ENCODE assay signal across 9 cellular contexts in genomic region chr2:120765911-120766757, GRCh38. TPM values are rescaled to one million over a fixed set of nuclear protein-coding genes. Genes with fewer than 3 reads are reported as not detected.
DNase-seq lines count a peak whose midpoint lies in the region; ATAC-seq and TF ChIP-seq lines count a peak whose summit lies in the region.
"Had no signal": no experiment of that assay in that cellular context is flagged by ENCODE, and none has a peak within 500 bp of the region (broad histone marks: within the 10 kb centered on the region; RNA-seq: fewer than 3 reads in every experiment).

No MANE protein-coding gene starts in this region.

- H3K4me1 ChIP-seq in Panc1 (ENCODE audit: control insufficient read depth, insufficient read depth, low read length) (peaks cover 14% of the 10 kb centered on the region), esophagus squamous epithelium (peaks cover 4 to 34% (median 17%) of the 10 kb centered on the region in 3 donors), mucosa of rectum (ENCODE audit: control insufficient read depth in 2 of 2, insufficient read depth in 2 of 2, low read length in 2 of 2) (peaks cover 0 to 11% of the 10 kb centered on the region in 2 donors)

- no peak for TF ChIP-seq POLR2A in esophagus squamous epithelium (IDR thresholded peaks at IDR 0.05)

- no TSS peak for BruUV-seq in Panc1 (replicated peaks; lab: Mats Ljungman, UMichigan)

- no peak overlapping the region for H3K9ac ChIP-seq in mucosa of rectum (ENCODE audit: low read depth in 1 of 2, low read length in 2 of 2)

- H3K36me3 ChIP-seq in Panc1 (ENCODE audit: control insufficient read depth, insufficient read depth, low read length) (no peaks in the 10 kb centered on the region), esophagus squamous epithelium (no peaks in the 10 kb centered on the region), mucosa of rectum (ENCODE audit: control insufficient read depth in 2 of 2, insufficient read depth in 2 of 2, low read length in 2 of 2) (no peaks in the 10 kb centered on the region)

- 82 to 91% methylated on average over 4 to 11 of the region's 22 CpGs for WGBS in esophagus squamous epithelium, 2 donors

- H3K9me3 Mint-ChIP-seq in T-helper 2 cell treated with Interferon-gamma antibody and Interleukin-4, amounts not matched to agents 5 μg/mL and 100 μg/mL, for 36 hours: no peaks in the 10 kb centered on the region
- H3K9me3 Mint-ChIP-seq: activated naive CD4-positive, alpha-beta T cell treated with anti-CD3 and anti-CD28 coated beads, Interleukin-2, amount 50 U/mL, for 24 hours had no signal

- H3K27ac Mint-ChIP-seq in T-helper 2 cell treated with Interferon-gamma antibody and Interleukin-4, amounts not matched to agents 5 μg/mL and 100 μg/mL, for 36 hours: no peak overlapping the region
- H3K27ac Mint-ChIP-seq: activated naive CD4-positive, alpha-beta T cell treated with anti-CD3 and anti-CD28 coated beads, Interleukin-2, amount 50 U/mL, for 24 hours had no signal

- intact Hi-C loops in Panc1 (cut with micrococcal nuclease; ENCODE audit: unreplicated experiment): no loop called here
- intact Hi-C loops in esophagus squamous epithelium (cut with DNase I): no loop called here

- no peaks in the 10 kb centered on the region for H3K27me3 ChIP-seq in Panc1 (ENCODE audit: control insufficient read depth, insufficient read depth, low read length)
- peaks cover 0 to 5% (median 0%) of the 10 kb centered on the region in 4 donors for H3K27me3 ChIP-seq in esophagus squamous epithelium
- no peaks in the 10 kb centered on the region for H3K27me3 ChIP-seq in mucosa of rectum (ENCODE audit: control insufficient read depth in 2 of 2, insufficient read depth in 2 of 2, low read length in 2 of 2)

- no peak for DNase-seq in Panc1 (ENCODE audit: low read depth, low spot score)
- DNase-seq in esophagus squamous epithelium (lab: John Stamatoyannopoulos, UW): no peak
- peak; percentile 89 for DNase-seq in ureter (ENCODE audit: low spot score)
- no peak for DNase-seq in T-helper 2 cell treated with Interferon-gamma antibody and Interleukin-4, amounts not matched to agents 5 μg/mL and 100 μg/mL, for 36 hours (ENCODE audit: low spot score)
- DNase-seq in 8988T: no peak
- no peak for DNase-seq in activated naive CD4-positive, alpha-beta T cell treated with Interleukin-2 at 50 U/mL for 16 hours
- DNase-seq: NCI-H1105 treated with DMSO at 0.1 percent for 48 hours had no signal

- POLR2A ChIA-PET in Panc1 (lab: Charles Lee): no interaction called here

- H3K9me3 ChIP-seq in Panc1 (ENCODE audit: control insufficient read depth, insufficient read depth, low read depth, low read length): no peaks in the 10 kb centered on the region
- H3K9me3 ChIP-seq in esophagus squamous epithelium: no peaks in the 10 kb centered on the region
- H3K9me3 ChIP-seq in mucosa of rectum (ENCODE audit: control insufficient read depth in 2 of 2, low read length in 2 of 2): no peaks in the 10 kb centered on the region

- H3K27me3 Mint-ChIP-seq in T-helper 2 cell treated with Interferon-gamma antibody and Interleukin-4, amounts not matched to agents 5 μg/mL and 100 μg/mL, for 36 hours (ENCODE audit: low read depth): no peaks in the 10 kb centered on the region
- H3K27me3 Mint-ChIP-seq: activated naive CD4-positive, alpha-beta T cell treated with anti-CD3 and anti-CD28 coated beads, Interleukin-2, amount 50 U/mL, for 24 hours had no signal

- H3K27ac ChIP-seq in Panc1 (ENCODE audit: low read length): peak overlapping the region; percentile 44; the same call in 1 of the 2 replicates
- H3K27ac ChIP-seq in esophagus squamous epithelium: peak overlapping the region in 3 of 4 donors; percentile 36 to 74 (median 74)
- H3K27ac ChIP-seq in mucosa of rectum (ENCODE audit: low read depth in 2 of 2, low read length in 2 of 2): peak overlapping the region; percentile 32 to 68

- no peak overlapping the region for H3K4me3 Mint-ChIP-seq in T-helper 2 cell treated with Interferon-gamma antibody and Interleukin-4, amounts not matched to agents 5 μg/mL and 100 μg/mL, for 36 hours
- H3K4me3 Mint-ChIP-seq: activated naive CD4-positive, alpha-beta T cell treated with anti-CD3 and anti-CD28 coated beads, Interleukin-2, amount 50 U/mL, for 24 hours had no signal

- H3K4me3 ChIP-seq in Panc1 (ENCODE audit: low read depth in 2 of 2, low read length in 2 of 2): no peak overlapping the region
- H3K4me3 ChIP-seq in esophagus squamous epithelium: peak overlapping the region in 1 of 4 donors; percentile 25
- no peak overlapping the region for H3K4me3 ChIP-seq in mucosa of rectum (ENCODE audit: low read length in 2 of 2)

- no peaks in the 10 kb centered on the region for H3K36me3 Mint-ChIP-seq in T-helper 2 cell treated with Interferon-gamma antibody and Interleukin-4, amounts not matched to agents 5 μg/mL and 100 μg/mL, for 36 hours (ENCODE audit: low read depth)
- H3K36me3 Mint-ChIP-seq: activated naive CD4-positive, alpha-beta T cell treated with anti-CD3 and anti-CD28 coated beads, Interleukin-2, amount 50 U/mL, for 24 hours had no signal

- TF ChIP-seq CTCF in Panc1 (IDR thresholded peaks at IDR 0.05) (no peak), esophagus squamous epithelium (IDR thresholded peaks at IDR 0.05) (no peak)

- ATAC-seq in Panc1: 0 out of 2 replicates have a peak, but pooled peaks have one; percentile 6

- H3K4me1 Mint-ChIP-seq in T-helper 2 cell treated with Interferon-gamma antibody and Interleukin-4, amounts not matched to agents 5 μg/mL and 100 μg/mL, for 36 hours (ENCODE audit: low read depth): no peaks in the 10 kb centered on the region
- H3K4me1 Mint-ChIP-seq: activated naive CD4-positive, alpha-beta T cell treated with anti-CD3 and anti-CD28 coated beads, Interleukin-2, amount 50 U/mL, for 24 hours had no signal

- CTCF ChIA-PET in Panc1 (lab: Charles Lee): no interaction called here

- in situ Hi-C loops in Panc1 (cut with HindIII; ENCODE audit: low pct_unique_long_range_greater_than_20kb, low sequenced_read_pairs): no loop called here

RNA-seq across cellular contexts. Expression of gene GLI2, which starts 30.5 kb away (rescaled TPM):
- total RNA-seq in Panc1 (2021; ENCODE audit: unreplicated experiment): 6.2 TPM
- 5.1 TPM for polyA plus RNA-seq in Panc1 (2012; ENCODE audit: insufficient read length)
- total RNA-seq in esophagus squamous epithelium: 1 to 10 TPM; 1.1 to 2.7 (median 1.9) TPM
- total RNA-seq in ureter: 9.8 TPM
